7 cellular contexts compared by ENCODE assay signal in genomic region chr11:118572075-118572913, GRCh38. TPM values are rescaled to one million over a fixed set of nuclear protein-coding genes. Genes with fewer than 3 reads are reported as not detected.
A peak's percentile ranks its signal among the peaks of the same experiment; 100 is the strongest.
DNase-seq lines count a peak whose midpoint lies in the region; ATAC-seq, FAIRE-seq and TF ChIP-seq lines count a peak whose summit lies in the region.

Gene ARCN1, plus strand, starts transcription at chr11:118572409. Its CDS starts 139 bp downstream, at chr11:118572548.

- H3K36me3 ChIP-seq in spleen = peaks cover 0 to 12% (median 0%) of the 10 kb centered on the region in 6 donors

- H3K27me3 ChIP-seq in spleen (replicated peaks in 1 of 7) = no peaks in the 10 kb centered on the region

- TF ChIP-seq POLR2A in spleen (IDR thresholded peaks at IDR 0.05) = peak in 1 of 3 donors; percentile 45

- peak within 1 kb of the TSS; percentile 81 to 98 (median 93) for H3K4me3 ChIP-seq in spleen

- intact Hi-C loops in spleen (cut with DNase I; ENCODE audit: low total_unique reads) = no loop called here

- H3K9me3 ChIP-seq in spleen = no peaks in the 10 kb centered on the region

- WGBS in spleen, 5 donors = 0 to 1% (median 0%) methylated on average over 34 to 52 of the region's 52 CpGs

- H3K27ac ChIP-seq in caudate nucleus (ENCODE audit: low read depth, low read length) (peak within 1 kb of the TSS; percentile 86), spleen (peak within 1 kb of the TSS; percentile 98 to 99 (median 99))

- DNase-seq in GM18507 (ENCODE audit: extremely low spot score, insufficient read length, low read depth) (peak; percentile 76), NCI-H2227 (lab: John Stamatoyannopoulos, UW; ENCODE audit: unreplicated experiment) (peak; percentile 68), caudate nucleus (lab: John Stamatoyannopoulos, UW) (peak in 57 of 61 donors; percentile 14 to 88 (median 74)), inferior parietal cortex (ENCODE audit: extremely low spot score) (peak; percentile 67), spleen (peak; percentile 94)
- peak; percentile 62 for DNase-seq in activated CD4-positive, CD25-positive, alpha-beta regulatory T cell treated with anti-CD3 and anti-CD28 coated beads, Interleukin-2, amount 50 U/mL, for 16 hours (ENCODE audit: low read depth, low spot score)

- H3K4me1 ChIP-seq in spleen = peaks cover 32 to 57% (median 50%) of the 10 kb centered on the region in 6 donors

- no peak for TF ChIP-seq CTCF in spleen (IDR thresholded peaks at IDR 0.05 in 8 of 11, conservative IDR thresholded peaks at IDR 0.05 in 3 of 11)

- peak; percentile 76 for FAIRE-seq in GM18507 (lab: Jason Lieb, UNC)

- ATAC-seq in HG02981 (IDR thresholded peaks at IDR 0.05; ENCODE audit: unreplicated experiment) = peak; percentile 70

RNA-seq across cellular contexts. Expression of gene ARCN1, which starts in this region (rescaled TPM):
- total RNA-seq in spleen = 100 to 1,000 TPM in 2 of 7 donors, 10 to 100 TPM in 5; 75.1 to 106 (median 98.8) TPM
- polyA plus RNA-seq in spleen = 10 to 100 TPM; 33.8 to 49.9 (median 41.3) TPM

Comparison
In these comparisons a context has a peak if more than half of its experiments do, and no peak if none do; other contexts are left out.
1. Peak in every context shown above with its lines: DNase-seq, ATAC-seq, H3K4me3 ChIP-seq and H3K27ac ChIP-seq.